ENCODE assay signal across 12 cellular contexts in genomic region chr18:41096504-41096903, GRCh38.
DNase-seq lines count a peak whose midpoint lies in the region; ATAC-seq, FAIRE-seq and TF ChIP-seq lines count a peak whose summit lies in the region.
"Had no signal": no experiment of that assay in that cellular context is flagged by ENCODE, and none has a peak within 500 bp of the region (broad histone marks: within the 10 kb centered on the region; RNA-seq: fewer than 3 reads in every experiment).

No MANE protein-coding gene starts in this region.

- no peak overlapping the region for H3K27ac ChIP-seq in breast epithelium
- no peak overlapping the region for H3K27ac ChIP-seq in H1 (ENCODE audit: low read depth, low read length)
- H3K27ac ChIP-seq in upper lobe of right lung: no peak overlapping the region
- H3K27ac ChIP-seq in dorsolateral prefrontal cortex: no peak overlapping the region
- H3K27ac ChIP-seq: A549 had no signal

- H2AFZ ChIP-seq in H1 (ENCODE audit: low read length): peak overlapping the region; percentile 5; the same call in 1 of the 2 replicates

- ATAC-seq in upper lobe of right lung: peak; percentile 50
- ATAC-seq: A549; stimulated activated naive B cell treated with anti-CD40 and anti-IgM and Interleukin-4, amounts not matched to agents 10 μg/mL and 1 μg/mL and 100 μg/mL, for 72 hours had no signal

- no peaks in the 10 kb centered on the region; the same call in 1 of the 2 replicates for H3K23me2 ChIP-seq in H1 (ENCODE audit: low read depth, low read length)

- no peak overlapping the region for H4K5ac ChIP-seq in H1 (ENCODE audit: insufficient read length, low read depth, low read length)

- intact Hi-C loops in MCF 10A (cut with micrococcal nuclease): loop anchor here (1.0 to 10.0 kb wide), 10 partner anchors 229 to 1254 kb away; no protein-coding TSS in a partner anchor
- intact Hi-C loops in breast epithelium (cut with DNase I; ENCODE audit: low total_unique reads): no loop called here
- intact Hi-C loops in upper lobe of right lung (cut with DNase I): no loop called here
- intact Hi-C loops in dorsolateral prefrontal cortex (cut with DNase I): no loop called here

- H3K79me2 ChIP-seq in H1 (ENCODE audit: control insufficient read depth in 1 of 2, insufficient read depth in 2 of 2, low read length in 2 of 2): no peaks in the 10 kb centered on the region

- H3K56ac ChIP-seq in H1 (replicated peaks; ENCODE audit: insufficient read length, low read depth, low read length): no peak overlapping the region

- H3K4me3 ChIP-seq in breast epithelium (no peak overlapping the region), H1 (ENCODE audit: extremely low read depth in 1 of 4, insufficient read depth in 2 of 4, low read depth in 3 of 4, low read length in 4 of 4) (no peak overlapping the region), upper lobe of right lung (no peak overlapping the region), dorsolateral prefrontal cortex (no peak overlapping the region)
- H3K4me3 ChIP-seq: A549 had no signal

- H3K79me1 ChIP-seq in H1 (ENCODE audit: low read depth, low read length): no peaks in the 10 kb centered on the region

- H2BK5ac ChIP-seq in H1 (ENCODE audit: low read depth, low read length): no peak overlapping the region

- H3K4ac ChIP-seq in H1 (replicated peaks; ENCODE audit: insufficient read length, low read depth, low read length): no peak overlapping the region

- no peak overlapping the region for H3K27ac Mint-ChIP-seq in MCF 10A (ENCODE audit: low read depth, unreplicated experiment)
- H3K27ac Mint-ChIP-seq: stimulated activated naive B cell treated with anti-CD40 and anti-IgM and Interleukin-4, amounts not matched to agents 10 μg/mL and 1 μg/mL and 100 μg/mL, for 72 hours had no signal

- no peak overlapping the region for H3K18ac ChIP-seq in H1 (ENCODE audit: extremely low read depth, low read length)

- H3K36me3 Mint-ChIP-seq in MCF 10A (ENCODE audit: insufficient read depth, unreplicated experiment): no peaks in the 10 kb centered on the region
- H3K36me3 Mint-ChIP-seq: stimulated activated naive B cell treated with anti-CD40 and anti-IgM and Interleukin-4, amounts not matched to agents 10 μg/mL and 1 μg/mL and 100 μg/mL, for 72 hours had no signal

- H3K4me3 Mint-ChIP-seq in MCF 10A (ENCODE audit: unreplicated experiment): no peak overlapping the region
- H3K4me3 Mint-ChIP-seq: stimulated activated naive B cell treated with anti-CD40 and anti-IgM and Interleukin-4, amounts not matched to agents 10 μg/mL and 1 μg/mL and 100 μg/mL, for 72 hours had no signal

- H4K8ac ChIP-seq in H1 (ENCODE audit: extremely low read depth, insufficient read depth, low read length): no peak overlapping the region

- no TSS peak for BruUV-seq in MCF 10A (replicated peaks; lab: Mats Ljungman, UMichigan)

- H2BK12ac ChIP-seq in H1 (ENCODE audit: low read depth, low read length): no peak overlapping the region

- peaks cover 14% of the 10 kb centered on the region for H3K4me1 Mint-ChIP-seq in MCF 10A (ENCODE audit: insufficient read depth, unreplicated experiment)
- H3K4me1 Mint-ChIP-seq: stimulated activated naive B cell treated with anti-CD40 and anti-IgM and Interleukin-4, amounts not matched to agents 10 μg/mL and 1 μg/mL and 100 μg/mL, for 72 hours had no signal

- TF ChIP-seq RAD21 in H1 (IDR thresholded peaks at IDR 0.05 in 1 of 2, conservative IDR thresholded peaks at IDR 0.05 in 1 of 2; ENCODE audit: low read depth in 2 of 2, low read length in 2 of 2): peak in 1 of 2 experiments; percentile 40; a peak in 3 of 4 replicates

- H3K9me3 ChIP-seq in breast epithelium (no peaks in the 10 kb centered on the region), H1 (ENCODE audit: insufficient read depth in 2 of 2, low read depth in 1 of 2, low read length in 1 of 2) (no peaks in the 10 kb centered on the region), upper lobe of right lung (no peaks in the 10 kb centered on the region)
- H3K9me3 ChIP-seq: A549 had no signal

- H3K36me3 ChIP-seq in breast epithelium: no peaks in the 10 kb centered on the region
- no peaks in the 10 kb centered on the region for H3K36me3 ChIP-seq in H1 (ENCODE audit: control insufficient read depth in 2 of 4, insufficient read depth in 4 of 4, low read length in 3 of 4)
- no peaks in the 10 kb centered on the region for H3K36me3 ChIP-seq in upper lobe of right lung

- H2BK20ac ChIP-seq in H1 (ENCODE audit: low read length): no peak overlapping the region

- no peak for TF ChIP-seq EP300 in H1 (IDR thresholded peaks at IDR 0.05; ENCODE audit: borderline replicate concordance in 1 of 2, low read depth in 2 of 2, low read length in 2 of 2)

- no peaks in the 10 kb centered on the region for H3K27me3 Mint-ChIP-seq in MCF 10A (ENCODE audit: insufficient read depth, unreplicated experiment)
- H3K27me3 Mint-ChIP-seq: stimulated activated naive B cell treated with anti-CD40 and anti-IgM and Interleukin-4, amounts not matched to agents 10 μg/mL and 1 μg/mL and 100 μg/mL, for 72 hours had no signal

- no peak overlapping the region for H3K14ac ChIP-seq in H1 (ENCODE audit: insufficient read length)

- CTCF ChIA-PET in MCF 10A (lab: Yijun Ruan, JAX): interaction anchor here (0.5 to 1.2 kb wide), 13 partner anchors 11 to 1536 kb away, joined by 3 to 5 read pairs (median 3); no protein-coding TSS in a partner anchor
- CTCF ChIA-PET in H1 (lab: Charles Lee; ENCODE audit: partially characterized antibody): no interaction called here

- WGBS in H1 (ENCODE audit: extremely low coverage in 1 of 2, insufficient coverage in 1 of 2, insufficient read length in 1 of 2, insufficient replicate concordance in 2 of 2, low coverage in 1 of 2, low lambda C conversion rate in 2 of 2, missing lambda C conversion rate in 1 of 2), 2 experiments: 84% methylated on average over 5 of the region's 5 CpGs; no CpG with 5 or more reads in 1 of the 2 experiments

- TF ChIP-seq POLR2A in breast epithelium (IDR thresholded peaks at IDR 0.05) (no peak), H1 (IDR thresholded peaks at IDR 0.05; ENCODE audit: control extremely low read depth in 1 of 2, low read depth in 2 of 2, low read length in 2 of 2) (no peak)

- no peak overlapping the region for H3K9ac ChIP-seq in H1 (replicated peaks in 1 of 4; ENCODE audit: extremely low read depth in 1 of 4, low read depth in 3 of 4, low read length in 3 of 4)

- no peak overlapping the region for H2BK15ac ChIP-seq in H1 (ENCODE audit: low read length)

- POLR2A ChIA-PET in MCF 10A (lab: Yijun Ruan, JAX) (no interaction called here), H1 (lab: Charles Lee; ENCODE audit: partially characterized antibody) (no interaction called here)

- H4K91ac ChIP-seq in H1 (replicated peaks; ENCODE audit: insufficient read length, low read length): no peak overlapping the region

- no peaks in the 10 kb centered on the region for H4K20me1 ChIP-seq in H1 (replicated peaks in 1 of 2; ENCODE audit: control insufficient read depth in 1 of 2, insufficient read depth in 2 of 2, low read length in 2 of 2)

- peaks cover 6% of the 10 kb centered on the region for H3K9me3 Mint-ChIP-seq in MCF 10A (ENCODE audit: unreplicated experiment)

- DNase-seq in MCF 10A (ENCODE audit: unreplicated experiment): peak; percentile 60
- DNase-seq in breast epithelium (ENCODE audit: low spot score in 2 of 2): no peak
- DNase-seq in NCI-H69 (lab: John Stamatoyannopoulos, UW): peak; percentile 83
- no peak for DNase-seq in H1 (ENCODE audit: low read depth in 1 of 2, low spot score in 2 of 2)
- DNase-seq in upper lobe of right lung: no peak
- no peak for DNase-seq in HTR-8/SVneo (ENCODE audit: insufficient read length, low spot score)
- no peak for DNase-seq in dorsolateral prefrontal cortex
- no peak for DNase-seq in NAMALWA (ENCODE audit: low spot score)
- DNase-seq: hippocampal formation; stimulated activated naive B cell treated with anti-CD40 and anti-IgM and Interleukin-4, amounts not matched to agents 10 μg/mL and 1 μg/mL and 100 μg/mL, for 72 hours had no signal

- no peak overlapping the region for H2BK120ac ChIP-seq in H1 (replicated peaks; ENCODE audit: low read depth, low read length)

- H3K23ac ChIP-seq in H1 (ENCODE audit: insufficient read length): no peak overlapping the region

- no peak overlapping the region for H3K4me2 ChIP-seq in H1 (ENCODE audit: insufficient read depth in 1 of 2, low read depth in 2 of 2, low read length in 2 of 2)
- H3K4me2 ChIP-seq: A549 had no signal

- FAIRE-seq in H1 (lab: Jason Lieb, UNC) (no peak), HTR-8/SVneo (lab: Jason Lieb, UNC) (no peak)
- FAIRE-seq: A549, GM18507 had no signal

- no peak overlapping the region for H2AK5ac ChIP-seq in H1 (ENCODE audit: low read depth, low read length)

- H3K27me3 ChIP-seq in breast epithelium: no peaks in the 10 kb centered on the region
- no peaks in the 10 kb centered on the region for H3K27me3 ChIP-seq in H1 (replicated peaks in 1 of 4; ENCODE audit: control insufficient read depth in 3 of 4, extremely low read depth in 1 of 4, insufficient read depth in 3 of 4, low read length in 3 of 4)
- H3K27me3 ChIP-seq in upper lobe of right lung: no peaks in the 10 kb centered on the region
- no peaks in the 10 kb centered on the region for H3K27me3 ChIP-seq in dorsolateral prefrontal cortex

- TF ChIP-seq CTCF in MCF 10A (IDR thresholded peaks at IDR 0.05; ENCODE audit: unreplicated experiment): peak; percentile 60
- TF ChIP-seq CTCF in breast epithelium (IDR thresholded peaks at IDR 0.05): no peak
- TF ChIP-seq CTCF in H1 (IDR thresholded peaks at IDR 0.05; ENCODE audit: control extremely low read depth in 1 of 3, insufficient read depth in 1 of 3, low read depth in 1 of 3, low read length in 3 of 3): no peak
- peak; percentile 13 for TF ChIP-seq CTCF in upper lobe of right lung (IDR thresholded peaks at IDR 0.05)
- TF ChIP-seq CTCF in dorsolateral prefrontal cortex (IDR thresholded peaks at IDR 0.05 in 54 of 56, conservative IDR thresholded peaks at IDR 0.05 in 2 of 56; ENCODE audit: low read depth in 1 of 56, partially characterized antibody in 56 of 56): no peak

- H3K4me1 ChIP-seq in breast epithelium (no peaks in the 10 kb centered on the region), H1 (replicated peaks in 1 of 4; ENCODE audit: control insufficient read depth in 3 of 4, insufficient read depth in 4 of 4, low read length in 3 of 4) (no peaks in the 10 kb centered on the region; a peak in 1 of 7 replicates), upper lobe of right lung (no peaks in the 10 kb centered on the region)
- H3K4me1 ChIP-seq: A549 had no signal

TF ChIP-seq in H1, 55 proteins besides CTCF, POLR2A, EP300 and RAD21 (continues in another document):
- TF ChIP-seq SRF (IDR thresholded peaks at IDR 0.05; ENCODE audit: low read depth, low read length): no peak
- TF ChIP-seq TEAD4 (IDR thresholded peaks at IDR 0.05; ENCODE audit: low read depth, low read length): no peak
- TF ChIP-seq BACH1 (IDR thresholded peaks at IDR 0.05; ENCODE audit: low read length): no peak
- no peak for TF ChIP-seq CTBP2 (IDR thresholded peaks at IDR 0.05; ENCODE audit: borderline replicate concordance, insufficient read depth, insufficient read length, low read length)
- TF ChIP-seq POU5F1 (IDR thresholded peaks at IDR 0.05; ENCODE audit: low read depth, low read length): no peak
- no peak for TF ChIP-seq BCL11A (IDR thresholded peaks at IDR 0.05; ENCODE audit: low read depth in 2 of 2, low read length in 2 of 2)
- no peak for TF ChIP-seq BRCA1 (IDR thresholded peaks at IDR 0.05; ENCODE audit: low read depth, low read length)
- no peak for TF ChIP-seq SUZ12 (IDR thresholded peaks at IDR 0.05; ENCODE audit: low read length)

Comparison
In these comparisons a context has a peak if more than half of its experiments do, and no peak if none do; other contexts are left out.
1. DNase-seq: peak in MCF 10A (single experiment) and NCI-H69 (single experiment); none in breast epithelium (0 of 2), H1 (0 of 2), upper lobe of right lung (single experiment), HTR-8/SVneo (single experiment), dorsolateral prefrontal cortex (0 of 10) and NAMALWA (single experiment).
2. CTCF ChIP-seq: peak in MCF 10A (single experiment) and upper lobe of right lung (single experiment); none in breast epithelium (0 of 3), H1 (0 of 3) and dorsolateral prefrontal cortex (0 of 56).